ENCODE assay signal across 1 cellular context in the genomic region with DNA sequence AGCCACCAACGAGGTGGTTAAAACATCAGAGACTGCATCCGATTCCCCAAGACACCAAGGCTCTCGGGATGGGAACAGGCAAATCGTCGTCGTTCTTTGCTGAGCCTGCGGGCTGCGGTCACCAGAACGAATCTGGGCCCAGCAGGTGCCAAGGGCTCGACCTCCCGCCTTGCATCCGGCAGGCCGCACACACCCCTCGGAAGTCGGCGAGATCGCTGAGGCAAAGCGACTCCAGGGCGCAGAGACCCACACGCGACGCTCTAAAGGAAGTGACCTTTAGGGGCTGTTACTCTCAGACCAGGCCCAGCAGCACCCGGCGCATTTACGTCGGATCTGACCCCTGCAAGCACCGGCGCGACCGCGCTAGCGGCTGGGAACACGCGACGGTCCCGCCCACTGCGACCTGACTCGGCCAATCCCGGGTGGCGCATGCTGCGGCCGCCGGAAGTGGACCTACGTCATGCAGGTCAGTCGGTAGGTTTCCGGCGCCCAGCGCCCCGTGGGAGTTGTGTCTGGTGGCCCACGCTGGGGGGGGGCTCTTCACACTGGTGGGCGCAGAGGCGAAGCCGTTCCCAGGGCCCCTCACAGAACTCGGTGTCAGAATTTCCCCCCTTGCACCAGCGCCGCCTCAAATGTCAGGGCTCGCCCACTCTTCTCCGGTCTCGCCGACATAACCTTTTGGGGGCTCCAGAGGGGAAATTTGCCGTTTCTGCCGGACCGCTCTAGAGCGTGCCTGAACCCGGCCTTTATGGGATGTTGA.
TF ChIP-seq lines count a peak whose summit lies in the region.

No MANE protein-coding gene starts in this region.

TF ChIP-seq in K562, 482 proteins besides CTCF, POLR2A, EP300 and RAD21 (continued from another document and continues in another):
- TF ChIP-seq TEAD1 (CRISPR knock-in tag; IDR thresholded peaks at IDR 0.05) (peak; percentile 42 to 64; a peak in 1 of 4 replicates), RBBP5 (IDR thresholded peaks at IDR 0.05; ENCODE audit: borderline replicate concordance, insufficient read depth, low read length, poor library complexity, severe bottlenecking) (peak; percentile 42), CBFA2T3 (IDR thresholded peaks at IDR 0.05) (peak; percentile 30), SP2 (IDR thresholded peaks at IDR 0.05; ENCODE audit: extremely low read depth, low read depth, low read length, poor library complexity, severe bottlenecking) (peak; percentile 52), ERF (CRISPR knock-in tag; IDR thresholded peaks at IDR 0.05) (peak; percentile 33; the same call in 1 of the 2 replicates), MAZ (CRISPR knock-in tag; conservative IDR thresholded peaks at IDR 0.05 in 1 of 2, IDR thresholded peaks at IDR 0.05 in 1 of 2) (peak; percentile 47 to 78; a peak in 2 of 4 replicates), ZNF583 (CRISPR knock-in tag; IDR thresholded peaks at IDR 0.05) (0 out of 2 replicates have a peak, but pooled peaks have one; percentile 5), TBP (optimal IDR thresholded peaks at IDR 0.05; ENCODE audit: low read depth, low read length) (peak; percentile 64), ZNF431 (CRISPR knock-in tag; IDR thresholded peaks at IDR 0.05) (peak; percentile 46; the same call in 1 of the 2 replicates), NBN (IDR thresholded peaks at IDR 0.05; ENCODE audit: low read depth) (no peak), KAT7 (CRISPR knock-in tag; IDR thresholded peaks at IDR 0.05; ENCODE audit: borderline replicate concordance) (no peak), TAF1 (IDR thresholded peaks at IDR 0.05; ENCODE audit: control insufficient read depth, extremely low read depth, insufficient read depth, low read length, severe bottlenecking) (peak; percentile 51), NONO (IDR thresholded peaks at IDR 0.05; ENCODE audit: low read depth in 2 of 2, low read length in 1 of 2) (peak in 1 of 2 experiments; percentile 11; a peak in 1 of 4 replicates), ETV6 (IDR thresholded peaks at IDR 0.05; ENCODE audit: borderline replicate concordance in 1 of 2, low read depth in 2 of 2, low read length in 1 of 2) (no peak), ETV6 (CRISPR knock-in tag; IDR thresholded peaks at IDR 0.05; ENCODE audit: borderline replicate concordance) (peak; percentile 65; the same call in 1 of the 2 replicates), POLR2AphosphoS5 (IDR thresholded peaks at IDR 0.05; ENCODE audit: control insufficient read depth, insufficient read depth, low read depth, low read length) (peak; percentile 65), SAFB (IDR thresholded peaks at IDR 0.05; ENCODE audit: borderline replicate concordance, low read depth, low read length) (peak; percentile 83), ZBTB1 (CRISPR knock-in tag; IDR thresholded peaks at IDR 0.05; ENCODE audit: borderline replicate concordance, low read depth) (no peak), NR2C1 (IDR thresholded peaks at IDR 0.05) (peak; percentile 96), NR2C1 (tag; IDR thresholded peaks at IDR 0.05) (peak; percentile 97), SAP30 (IDR thresholded peaks at IDR 0.05; ENCODE audit: borderline replicate concordance, insufficient read depth, low read depth, low read length, poor library complexity, severe bottlenecking) (no peak), PRPF4 (IDR thresholded peaks at IDR 0.05; ENCODE audit: insufficient read depth, low read depth, low read length, poor library complexity, severe bottlenecking) (no peak), SMARCA4 (IDR thresholded peaks at IDR 0.05) (0 out of 2 replicates have a peak, but pooled peaks have one; percentile 13), SRSF1 (IDR thresholded peaks at IDR 0.05; ENCODE audit: low read depth, low read length) (0 out of 2 replicates have a peak, but pooled peaks have one; percentile 47), EGR1 (conservative IDR thresholded peaks at IDR 0.05) (peak; percentile 91), RBM25 (IDR thresholded peaks at IDR 0.05; ENCODE audit: low read depth, low read length, severe bottlenecking) (peak; percentile 82), U2AF2 (optimal IDR thresholded peaks at IDR 0.05; ENCODE audit: low read depth, low read length) (no peak), DMBX1 (CRISPR knock-in tag; IDR thresholded peaks at IDR 0.05; ENCODE audit: borderline replicate concordance) (peak; percentile 74; the same call in 1 of the 2 replicates), ZNF561 (CRISPR knock-in tag; conservative IDR thresholded peaks at IDR 0.05) (no peak), GTF2F1 (IDR thresholded peaks at IDR 0.05; ENCODE audit: low read depth, low read length) (peak; percentile 43; the same call in 1 of the 2 replicates), FOS (IDR thresholded peaks at IDR 0.05; ENCODE audit: extremely low read depth, insufficient read length) (peak; percentile 41), ZC3H8 (IDR thresholded peaks at IDR 0.05) (no peak), CTBP1 (IDR thresholded peaks at IDR 0.05; ENCODE audit: borderline replicate concordance) (peak; percentile 66; the same call in 1 of the 2 replicates)
- TF ChIP-seq, protein P1, sequence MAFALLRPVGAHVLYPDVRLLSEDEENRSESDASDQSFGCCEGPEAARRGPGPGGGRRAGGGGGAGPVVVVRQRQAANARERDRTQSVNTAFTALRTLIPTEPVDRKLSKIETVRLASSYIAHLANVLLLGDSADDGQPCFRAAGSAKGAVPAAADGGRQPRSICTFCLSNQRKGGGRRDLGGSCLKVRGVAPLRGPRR (CRISPR knock-in tag; IDR thresholded peaks at IDR 0.05), result no peak
- TF ChIP-seq, protein P2, sequence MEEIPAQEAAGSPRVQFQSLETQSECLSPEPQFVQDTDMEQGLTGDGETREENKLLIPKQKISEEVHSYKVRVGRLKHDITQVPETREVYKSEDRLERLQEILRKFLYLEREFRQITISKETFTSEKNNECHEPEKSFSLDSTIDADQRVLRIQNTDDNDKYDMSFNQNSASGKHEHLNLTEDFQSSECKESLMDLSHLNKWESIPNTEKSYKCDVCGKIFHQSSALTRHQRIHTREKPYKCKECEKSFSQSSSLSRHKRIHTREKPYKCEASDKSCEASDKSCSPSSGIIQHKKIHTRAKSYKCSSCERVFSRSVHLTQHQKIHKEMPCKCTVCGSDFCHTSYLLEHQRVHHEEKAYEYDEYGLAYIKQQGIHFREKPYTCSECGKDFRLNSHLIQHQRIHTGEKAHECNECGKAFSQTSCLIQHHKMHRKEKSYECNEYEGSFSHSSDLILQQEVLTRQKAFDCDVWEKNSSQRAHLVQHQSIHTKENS (CRISPR knock-in tag; IDR thresholded peaks at IDR 0.05), result no peak
- TF ChIP-seq, protein P3, sequence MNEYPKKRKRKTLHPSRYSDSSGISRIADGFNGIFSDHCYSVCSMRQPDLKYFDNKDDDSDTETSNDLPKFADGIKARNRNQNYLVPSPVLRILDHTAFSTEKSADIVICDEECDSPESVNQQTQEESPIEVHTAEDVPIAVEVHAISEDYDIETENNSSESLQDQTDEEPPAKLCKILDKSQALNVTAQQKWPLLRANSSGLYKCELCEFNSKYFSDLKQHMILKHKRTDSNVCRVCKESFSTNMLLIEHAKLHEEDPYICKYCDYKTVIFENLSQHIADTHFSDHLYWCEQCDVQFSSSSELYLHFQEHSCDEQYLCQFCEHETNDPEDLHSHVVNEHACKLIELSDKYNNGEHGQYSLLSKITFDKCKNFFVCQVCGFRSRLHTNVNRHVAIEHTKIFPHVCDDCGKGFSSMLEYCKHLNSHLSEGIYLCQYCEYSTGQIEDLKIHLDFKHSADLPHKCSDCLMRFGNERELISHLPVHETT (CRISPR knock-in tag; conservative IDR thresholded peaks at IDR 0.05 in 1 of 2, IDR thresholded peaks at IDR 0.05 in 1 of 2), result peak in 1 of 2 experiments; percentile 93; a peak in 2 of 4 replicates
- TF ChIP-seq, protein P4, sequence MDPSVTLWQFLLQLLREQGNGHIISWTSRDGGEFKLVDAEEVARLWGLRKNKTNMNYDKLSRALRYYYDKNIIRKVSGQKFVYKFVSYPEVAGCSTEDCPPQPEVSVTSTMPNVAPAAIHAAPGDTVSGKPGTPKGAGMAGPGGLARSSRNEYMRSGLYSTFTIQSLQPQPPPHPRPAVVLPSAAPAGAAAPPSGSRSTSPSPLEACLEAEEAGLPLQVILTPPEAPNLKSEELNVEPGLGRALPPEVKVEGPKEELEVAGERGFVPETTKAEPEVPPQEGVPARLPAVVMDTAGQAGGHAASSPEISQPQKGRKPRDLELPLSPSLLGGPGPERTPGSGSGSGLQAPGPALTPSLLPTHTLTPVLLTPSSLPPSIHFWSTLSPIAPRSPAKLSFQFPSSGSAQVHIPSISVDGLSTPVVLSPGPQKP (CRISPR knock-in tag; IDR thresholded peaks at IDR 0.05), result no peak
- TF ChIP-seq, protein P5, sequence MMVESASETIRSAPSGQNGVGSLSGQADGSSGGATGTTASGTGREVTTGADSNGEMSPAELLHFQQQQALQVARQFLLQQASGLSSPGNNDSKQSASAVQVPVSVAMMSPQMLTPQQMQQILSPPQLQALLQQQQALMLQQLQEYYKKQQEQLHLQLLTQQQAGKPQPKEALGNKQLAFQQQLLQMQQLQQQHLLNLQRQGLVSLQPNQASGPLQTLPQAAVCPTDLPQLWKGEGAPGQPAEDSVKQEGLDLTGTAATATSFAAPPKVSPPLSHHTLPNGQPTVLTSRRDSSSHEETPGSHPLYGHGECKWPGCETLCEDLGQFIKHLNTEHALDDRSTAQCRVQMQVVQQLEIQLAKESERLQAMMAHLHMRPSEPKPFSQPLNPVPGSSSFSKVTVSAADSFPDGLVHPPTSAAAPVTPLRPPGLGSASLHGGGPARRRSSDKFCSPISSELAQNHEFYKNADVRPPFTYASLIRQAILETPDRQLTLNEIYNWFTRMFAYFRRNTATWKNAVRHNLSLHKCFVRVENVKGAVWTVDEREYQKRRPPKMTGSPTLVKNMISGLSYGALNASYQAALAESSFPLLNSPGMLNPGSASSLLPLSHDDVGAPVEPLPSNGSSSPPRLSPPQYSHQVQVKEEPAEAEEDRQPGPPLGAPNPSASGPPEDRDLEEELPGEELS (CRISPR knock-in tag; IDR thresholded peaks at IDR 0.05; ENCODE audit: borderline replicate concordance), result peak; percentile 65; the same call in 1 of the 2 replicates
- TF ChIP-seq, protein P6, sequence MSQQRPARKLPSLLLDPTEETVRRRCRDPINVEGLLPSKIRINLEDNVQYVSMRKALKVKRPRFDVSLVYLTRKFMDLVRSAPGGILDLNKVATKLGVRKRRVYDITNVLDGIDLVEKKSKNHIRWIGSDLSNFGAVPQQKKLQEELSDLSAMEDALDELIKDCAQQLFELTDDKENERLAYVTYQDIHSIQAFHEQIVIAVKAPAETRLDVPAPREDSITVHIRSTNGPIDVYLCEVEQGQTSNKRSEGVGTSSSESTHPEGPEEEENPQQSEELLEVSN (IDR thresholded peaks at IDR 0.05; ENCODE audit: borderline replicate concordance in 1 of 2, extremely low read depth in 1 of 2, insufficient read depth in 1 of 2, insufficient read length in 1 of 2, low read depth in 1 of 2, low read length in 1 of 2, poor library complexity in 1 of 2, severe bottlenecking in 1 of 2), result peak; percentile 64 to 90
- TF ChIP-seq, protein P7, sequence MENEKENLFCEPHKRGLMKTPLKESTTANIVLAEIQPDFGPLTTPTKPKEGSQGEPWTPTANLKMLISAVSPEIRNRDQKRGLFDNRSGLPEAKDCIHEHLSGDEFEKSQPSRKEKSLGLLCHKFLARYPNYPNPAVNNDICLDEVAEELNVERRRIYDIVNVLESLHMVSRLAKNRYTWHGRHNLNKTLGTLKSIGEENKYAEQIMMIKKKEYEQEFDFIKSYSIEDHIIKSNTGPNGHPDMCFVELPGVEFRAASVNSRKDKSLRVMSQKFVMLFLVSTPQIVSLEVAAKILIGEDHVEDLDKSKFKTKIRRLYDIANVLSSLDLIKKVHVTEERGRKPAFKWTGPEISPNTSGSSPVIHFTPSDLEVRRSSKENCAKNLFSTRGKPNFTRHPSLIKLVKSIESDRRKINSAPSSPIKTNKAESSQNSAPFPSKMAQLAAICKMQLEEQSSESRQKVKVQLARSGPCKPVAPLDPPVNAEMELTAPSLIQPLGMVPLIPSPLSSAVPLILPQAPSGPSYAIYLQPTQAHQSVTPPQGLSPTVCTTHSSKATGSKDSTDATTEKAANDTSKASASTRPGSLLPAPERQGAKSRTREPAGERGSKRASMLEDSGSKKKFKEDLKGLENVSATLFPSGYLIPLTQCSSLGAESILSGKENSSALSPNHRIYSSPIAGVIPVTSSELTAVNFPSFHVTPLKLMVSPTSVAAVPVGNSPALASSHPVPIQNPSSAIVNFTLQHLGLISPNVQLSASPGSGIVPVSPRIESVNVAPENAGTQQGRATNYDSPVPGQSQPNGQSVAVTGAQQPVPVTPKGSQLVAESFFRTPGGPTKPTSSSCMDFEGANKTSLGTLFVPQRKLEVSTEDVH (IDR thresholded peaks at IDR 0.05; ENCODE audit: low read depth, partially characterized antibody), result peak; percentile 65
- TF ChIP-seq, protein P8, sequence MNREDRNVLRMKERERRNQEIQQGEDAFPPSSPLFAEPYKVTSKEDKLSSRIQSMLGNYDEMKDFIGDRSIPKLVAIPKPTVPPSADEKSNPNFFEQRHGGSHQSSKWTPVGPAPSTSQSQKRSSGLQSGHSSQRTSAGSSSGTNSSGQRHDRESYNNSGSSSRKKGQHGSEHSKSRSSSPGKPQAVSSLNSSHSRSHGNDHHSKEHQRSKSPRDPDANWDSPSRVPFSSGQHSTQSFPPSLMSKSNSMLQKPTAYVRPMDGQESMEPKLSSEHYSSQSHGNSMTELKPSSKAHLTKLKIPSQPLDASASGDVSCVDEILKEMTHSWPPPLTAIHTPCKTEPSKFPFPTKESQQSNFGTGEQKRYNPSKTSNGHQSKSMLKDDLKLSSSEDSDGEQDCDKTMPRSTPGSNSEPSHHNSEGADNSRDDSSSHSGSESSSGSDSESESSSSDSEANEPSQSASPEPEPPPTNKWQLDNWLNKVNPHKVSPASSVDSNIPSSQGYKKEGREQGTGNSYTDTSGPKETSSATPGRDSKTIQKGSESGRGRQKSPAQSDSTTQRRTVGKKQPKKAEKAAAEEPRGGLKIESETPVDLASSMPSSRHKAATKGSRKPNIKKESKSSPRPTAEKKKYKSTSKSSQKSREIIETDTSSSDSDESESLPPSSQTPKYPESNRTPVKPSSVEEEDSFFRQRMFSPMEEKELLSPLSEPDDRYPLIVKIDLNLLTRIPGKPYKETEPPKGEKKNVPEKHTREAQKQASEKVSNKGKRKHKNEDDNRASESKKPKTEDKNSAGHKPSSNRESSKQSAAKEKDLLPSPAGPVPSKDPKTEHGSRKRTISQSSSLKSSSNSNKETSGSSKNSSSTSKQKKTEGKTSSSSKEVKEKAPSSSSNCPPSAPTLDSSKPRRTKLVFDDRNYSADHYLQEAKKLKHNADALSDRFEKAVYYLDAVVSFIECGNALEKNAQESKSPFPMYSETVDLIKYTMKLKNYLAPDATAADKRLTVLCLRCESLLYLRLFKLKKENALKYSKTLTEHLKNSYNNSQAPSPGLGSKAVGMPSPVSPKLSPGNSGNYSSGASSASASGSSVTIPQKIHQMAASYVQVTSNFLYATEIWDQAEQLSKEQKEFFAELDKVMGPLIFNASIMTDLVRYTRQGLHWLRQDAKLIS (CRISPR knock-in tag; IDR thresholded peaks at IDR 0.05), result peak; percentile 20; the same call in 1 of the 2 replicates
- TF ChIP-seq, protein P9, sequence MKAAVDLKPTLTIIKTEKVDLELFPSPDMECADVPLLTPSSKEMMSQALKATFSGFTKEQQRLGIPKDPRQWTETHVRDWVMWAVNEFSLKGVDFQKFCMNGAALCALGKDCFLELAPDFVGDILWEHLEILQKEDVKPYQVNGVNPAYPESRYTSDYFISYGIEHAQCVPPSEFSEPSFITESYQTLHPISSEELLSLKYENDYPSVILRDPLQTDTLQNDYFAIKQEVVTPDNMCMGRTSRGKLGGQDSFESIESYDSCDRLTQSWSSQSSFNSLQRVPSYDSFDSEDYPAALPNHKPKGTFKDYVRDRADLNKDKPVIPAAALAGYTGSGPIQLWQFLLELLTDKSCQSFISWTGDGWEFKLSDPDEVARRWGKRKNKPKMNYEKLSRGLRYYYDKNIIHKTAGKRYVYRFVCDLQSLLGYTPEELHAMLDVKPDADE (conservative IDR thresholded peaks at IDR 0.05; ENCODE audit: control insufficient read depth, low read depth, low read length), result peak; percentile 25; the same call in 1 of the 2 replicates
